ENCODE assay signal across 19 cellular contexts in the genomic region with DNA sequence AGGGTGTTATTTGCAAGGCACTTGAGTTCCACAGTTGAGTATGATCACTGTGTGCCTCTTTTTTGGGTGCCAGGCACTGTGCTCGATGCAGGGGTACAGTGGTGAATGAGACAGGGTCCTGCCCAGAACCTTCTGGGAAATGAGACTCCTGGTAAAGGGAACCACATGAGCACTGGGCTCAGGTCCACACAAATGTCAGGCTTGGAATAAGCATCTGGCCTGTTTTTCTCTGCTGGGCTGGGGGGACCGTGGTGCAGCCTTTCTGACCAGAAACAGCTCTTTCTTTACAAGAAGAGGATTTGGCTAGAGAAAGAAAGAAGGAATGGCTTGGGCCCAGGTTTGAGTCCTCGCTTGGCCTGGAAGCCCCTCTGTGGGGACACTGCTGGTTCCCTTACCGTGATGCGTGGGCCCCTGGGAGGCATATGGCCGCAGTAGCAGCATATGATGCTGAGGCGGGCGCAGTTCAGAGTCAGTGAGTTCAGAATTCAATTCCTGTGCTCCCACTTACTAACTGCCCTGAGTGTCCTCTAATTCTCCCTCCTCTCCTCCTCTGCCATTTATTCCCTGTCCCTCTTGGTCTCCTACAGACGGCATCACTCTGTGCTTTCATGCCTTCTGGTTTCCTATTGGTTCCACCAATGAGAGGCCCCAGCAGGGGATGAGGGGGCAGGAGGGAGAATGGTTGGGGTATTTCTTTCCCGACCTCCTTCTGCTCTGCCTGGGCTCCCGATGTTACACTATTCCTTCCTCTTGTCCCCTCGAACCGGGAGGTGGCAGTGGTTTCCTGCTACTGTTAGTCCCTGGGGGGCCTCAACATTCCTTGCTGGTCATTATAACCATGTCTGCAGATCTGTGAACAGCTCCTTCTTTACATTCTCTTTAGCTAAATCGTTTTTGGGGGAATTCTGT. TPM values are rescaled to one million over a fixed set of nuclear protein-coding genes. Genes with fewer than 3 reads are reported as not detected.
DNase-seq lines count a peak whose midpoint lies in the region; ATAC-seq and TF ChIP-seq lines count a peak whose summit lies in the region.
"Had no signal": no experiment of that assay in that cellular context is flagged by ENCODE, and none has a peak within 500 bp of the region (broad histone marks: within the 10 kb centered on the region; RNA-seq: fewer than 3 reads in every experiment).

No MANE protein-coding gene starts in this region.

- DNase-seq in Right ventricle myocardium inferior (ENCODE audit: missing footprints) (peak; percentile 40), heart right ventricle (no peak), Peyer's patch (peak in 2 of 3 donors; percentile 9 to 30), islet precursor cell (peak; percentile 52), GM20000 (ENCODE audit: low spot score) (no peak), NCI-H748 treated with DMSO at 0.1 percent for 48 hours (lab: John Stamatoyannopoulos, UW) (no peak)
- DNase-seq: activated CD4-positive, alpha-beta T cell treated with anti-CD3 and anti-CD28 coated beads for 36 hours; foreskin fibroblast; NCI-H2171 treated with DMSO at 0.1 percent for 48 hours; OCI-M1; psoas muscle; stimulated activated CD4-positive, alpha-beta T cell treated with anti-CD3 and anti-CD28 coated beads, Interleukin-2, amount 100 ng/mL, for 24 hours; trophoblast cell had no signal

- TF ChIP-seq POLR2A in Peyer's patch (IDR thresholded peaks at IDR 0.05): no peak

- no peaks in the 10 kb centered on the region for H3K36me3 ChIP-seq in heart right ventricle
- H3K36me3 ChIP-seq in Peyer's patch: no peaks in the 10 kb centered on the region

- 50 to 55% methylated on average over 14 of the region's 14 CpGs for WGBS in heart right ventricle, 2 donors

- H3K27ac ChIP-seq in heart right ventricle (no peak overlapping the region), Peyer's patch (peak overlapping the region in 1 of 4 donors; percentile 17)
- H3K27ac ChIP-seq: psoas muscle had no signal

- H3K4me1 ChIP-seq in heart right ventricle (peaks cover 0 to 12% (median 8%) of the 10 kb centered on the region in 9 donors), Peyer's patch (peaks cover 0 to 5% (median 0%) of the 10 kb centered on the region in 4 donors)

- H3K27me3 ChIP-seq in heart right ventricle: peaks cover 0 to 76% (median 57%) of the 10 kb centered on the region in 7 donors
- peaks cover 0 to under 1% of the 10 kb centered on the region in 2 donors for H3K27me3 ChIP-seq in Peyer's patch

- intact Hi-C loops in Right ventricle myocardium inferior (cut with DNase I) (no loop called here), heart right ventricle (cut with DNase I) (no loop called here)

- no peak for ATAC-seq in Right ventricle myocardium inferior
- ATAC-seq in heart right ventricle: no peak
- no peak for ATAC-seq in HG03571 (IDR thresholded peaks at IDR 0.05; ENCODE audit: unreplicated experiment)
- no peak for ATAC-seq in GM21367 (IDR thresholded peaks at IDR 0.05; ENCODE audit: unreplicated experiment)
- ATAC-seq: activated CD4-positive, alpha-beta T cell treated with anti-CD3 and anti-CD28 coated beads for 36 hours; mucosa of descending colon; psoas muscle; T-cell had no signal

- TF ChIP-seq CTCF in heart right ventricle (IDR thresholded peaks at IDR 0.05) (no peak), Peyer's patch (IDR thresholded peaks at IDR 0.05) (no peak), GM20000 (IDR thresholded peaks at IDR 0.05; ENCODE audit: extremely low read depth, missing control alignments) (no peak)

- H3K4me3 ChIP-seq in heart right ventricle (no peak overlapping the region), Peyer's patch (no peak overlapping the region)
- H3K4me3 ChIP-seq: mucosa of descending colon, psoas muscle had no signal

- no peaks in the 10 kb centered on the region for H3K9me3 ChIP-seq in heart right ventricle
- no peaks in the 10 kb centered on the region for H3K9me3 ChIP-seq in Peyer's patch
- H3K9me3 ChIP-seq: mucosa of descending colon, psoas muscle had no signal

RNA-seq across cellular contexts. Expression of a gene that starts 9.6 kb away (rescaled TPM):
- 0.11 TPM for total RNA-seq in Right ventricle myocardium inferior
- total RNA-seq in heart right ventricle: under 1 TPM; 0.09 to 0.42 (median 0.27) TPM
- under 1 TPM; 0.23 to 0.44 TPM for polyA plus RNA-seq in heart right ventricle
- 10 to 100 TPM in 1 of 4 donors, 1 to 10 TPM in 3; 3.3 to 14.1 (median 6.7) TPM for total RNA-seq in Peyer's patch
- total RNA-seq: activated CD4-positive, alpha-beta T cell treated with anti-CD3 and anti-CD28 coated beads for 36 hours; M059J had no signal

RNA-seq across cellular contexts. Expression of a gene that starts 17.6 kb away (rescaled TPM):
- total RNA-seq in Right ventricle myocardium inferior: 3.3 TPM
- total RNA-seq in heart right ventricle: 1 to 10 TPM in 6 of 10 donors, under 1 TPM in 4; 0.46 to 6.6 (median 1.4) TPM
- polyA plus RNA-seq in heart right ventricle: 1 to 10 TPM; 1.3 to 2.8 TPM
- 10 to 100 TPM; 16.9 to 27.1 (median 21.7) TPM for total RNA-seq in Peyer's patch
- total RNA-seq: G401 had no signal

RNA-seq across cellular contexts. Expression of a gene that starts 57.5 kb away (rescaled TPM):
- total RNA-seq in Right ventricle myocardium inferior (128 TPM), heart right ventricle (100 to 1,000 TPM in 9 of 10 donors, 10 to 100 TPM in 1; 96.7 to 168 (median 124) TPM), Peyer's patch (10 to 100 TPM; 71.3 to 88.3 (median 84.6) TPM)
- polyA plus RNA-seq in heart right ventricle: 100 to 1,000 TPM; 153 to 189 TPM

Comparison
In these comparisons a context has a peak if more than half of its experiments do, and no peak if none do; other contexts are left out.
1. DNase-seq: peak in Right ventricle myocardium inferior (single experiment), Peyer's patch (2 of 3) and islet precursor cell (single experiment); none in heart right ventricle (0 of 2), GM20000 (single experiment) and NCI-H748 treated with DMSO at 0.1 percent for 48 hours (single experiment).